Comparison of ENCODE assay signal across 10 cellular contexts in the genomic region with DNA sequence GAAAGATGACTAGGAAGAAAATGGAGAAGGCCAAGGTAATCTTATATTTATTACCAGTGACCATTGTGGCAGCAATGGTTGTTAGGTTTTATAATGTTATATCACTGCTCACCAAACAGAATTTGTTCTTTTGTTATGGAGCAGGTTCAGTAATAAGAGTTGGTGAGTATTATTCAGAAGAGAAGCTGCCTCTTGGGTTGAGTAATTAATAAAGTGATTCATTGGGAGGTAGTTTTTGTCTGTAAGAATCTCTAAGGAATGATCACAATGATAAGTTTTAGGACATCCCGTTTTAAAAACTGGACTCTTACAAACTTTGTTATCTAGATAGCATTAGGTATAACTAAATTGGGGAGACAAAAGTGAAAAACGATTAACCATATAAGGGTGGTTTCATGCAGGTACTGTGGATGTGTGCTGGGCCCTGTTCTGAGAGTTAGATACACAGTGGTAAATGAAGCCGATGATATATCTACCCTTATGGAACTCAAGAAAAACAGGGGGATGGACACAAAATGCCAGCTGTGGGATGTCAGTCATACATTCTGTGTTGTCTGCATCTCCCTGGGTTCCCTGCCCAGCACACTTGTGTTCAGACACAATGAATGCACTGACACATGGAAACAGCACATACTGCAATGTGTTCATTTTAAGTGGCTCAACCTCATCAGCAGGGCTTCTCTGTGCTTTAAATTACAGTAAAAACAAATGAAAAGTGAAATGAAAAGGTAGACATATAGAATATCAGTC. TPM values are rescaled to one million over a fixed set of nuclear protein-coding genes. Genes with fewer than 3 reads are reported as not detected.
DNase-seq lines count a peak whose midpoint lies in the region; ATAC-seq and TF ChIP-seq lines count a peak whose summit lies in the region.
"Had no signal": no experiment of that assay in that cellular context is flagged by ENCODE, and none has a peak within 500 bp of the region (broad histone marks: within the 10 kb centered on the region; RNA-seq: fewer than 3 reads in every experiment).

No MANE protein-coding gene starts in this region.

- no peak overlapping the region for H3K4me3 Mint-ChIP-seq in endothelial cell (ENCODE audit: unreplicated experiment)

- H3K27me3 Mint-ChIP-seq in endothelial cell (ENCODE audit: unreplicated experiment) = peaks cover 7% of the 10 kb centered on the region

- ATAC-seq in SK-N-SH treated with all-trans-retinoic acid at 6 μM for 48 hours = peak; percentile 17; the same call in 2 of the 3 replicates
- ATAC-seq: mucosa of descending colon had no signal

- H3K9me3 Mint-ChIP-seq in endothelial cell (ENCODE audit: unreplicated experiment) = no peaks in the 10 kb centered on the region

- peaks cover 30% of the 10 kb centered on the region for H3K36me3 Mint-ChIP-seq in endothelial cell (ENCODE audit: low read depth, unreplicated experiment)

- peak; percentile 6 for DNase-seq in DMS 273 (lab: John Stamatoyannopoulos, UW; ENCODE audit: unreplicated experiment)
- DNase-seq in DMS 273 treated with DMSO at 0.1 percent for 48 hours (lab: John Stamatoyannopoulos, UW) = no peak
- no peak for DNase-seq in endothelial cell (ENCODE audit: low spot score)
- no peak for DNase-seq in T-helper 9 cell
- DNase-seq in NCI-H2081 (lab: John Stamatoyannopoulos, UW) = no peak
- no peak for DNase-seq in stimulated activated CD4-positive, alpha-beta T cell treated with anti-CD3 and anti-CD28 coated beads, Interleukin-4, amount 100 ng/mL, for 24 hours
- DNase-seq: mucosa of descending colon had no signal

- TF ChIP-seq CTCF in endothelial cell (IDR thresholded peaks at IDR 0.05; ENCODE audit: unreplicated experiment) = no peak

- peak overlapping the region; percentile 83 for H3K27ac Mint-ChIP-seq in endothelial cell (ENCODE audit: unreplicated experiment)

- H3K4me3 ChIP-seq in skin epidermis = no peak overlapping the region
- H3K4me3 ChIP-seq: mucosa of descending colon had no signal

- peak overlapping the region in 11 of 21 experiments; percentile 14 to 84 (median 55) for H3K27ac ChIP-seq in skin epidermis
- H3K27ac ChIP-seq: 22Rv1 had no signal

- H3K4me1 Mint-ChIP-seq in endothelial cell (ENCODE audit: unreplicated experiment) = peaks cover 65% of the 10 kb centered on the region

TF ChIP-seq in SK-N-SH treated with all-trans-retinoic acid at 6 μM for 48 hours, 23 proteins besides CTCF, POLR2A, EP300 and RAD21:
- no peak for TF ChIP-seq ESRRG (CRISPR knock-in tag; IDR thresholded peaks at IDR 0.05)
- no peak for TF ChIP-seq ISL1 (CRISPR knock-in tag; IDR thresholded peaks at IDR 0.05)
- no peak for TF ChIP-seq ARNTL (CRISPR knock-in tag; IDR thresholded peaks at IDR 0.05; ENCODE audit: borderline replicate concordance, low read depth)
- no peak for TF ChIP-seq ZFP30 (CRISPR knock-in tag; IDR thresholded peaks at IDR 0.05)
- TF ChIP-seq TOX (CRISPR knock-in tag; IDR thresholded peaks at IDR 0.05; ENCODE audit: borderline replicate concordance) = no peak
- TF ChIP-seq PPARA (CRISPR knock-in tag; IDR thresholded peaks at IDR 0.05; ENCODE audit: borderline replicate concordance) = no peak
- no peak for TF ChIP-seq ZFP3 (CRISPR knock-in tag; IDR thresholded peaks at IDR 0.05)
- no peak for TF ChIP-seq TCF4 (CRISPR knock-in tag; IDR thresholded peaks at IDR 0.05; ENCODE audit: borderline replicate concordance)
- no peak for TF ChIP-seq RARB (CRISPR knock-in tag; IDR thresholded peaks at IDR 0.05)
- TF ChIP-seq, protein P1, sequence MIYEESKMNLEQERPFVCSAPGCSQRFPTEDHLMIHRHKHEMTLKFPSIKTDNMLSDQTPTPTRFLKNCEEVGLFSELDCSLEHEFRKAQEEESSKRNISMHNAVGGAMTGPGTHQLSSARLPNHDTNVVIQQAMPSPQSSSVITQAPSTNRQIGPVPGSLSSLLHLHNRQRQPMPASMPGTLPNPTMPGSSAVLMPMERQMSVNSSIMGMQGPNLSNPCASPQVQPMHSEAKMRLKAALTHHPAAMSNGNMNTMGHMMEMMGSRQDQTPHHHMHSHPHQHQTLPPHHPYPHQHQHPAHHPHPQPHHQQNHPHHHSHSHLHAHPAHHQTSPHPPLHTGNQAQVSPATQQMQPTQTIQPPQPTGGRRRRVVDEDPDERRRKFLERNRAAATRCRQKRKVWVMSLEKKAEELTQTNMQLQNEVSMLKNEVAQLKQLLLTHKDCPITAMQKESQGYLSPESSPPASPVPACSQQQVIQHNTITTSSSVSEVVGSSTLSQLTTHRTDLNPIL (CRISPR knock-in tag; IDR thresholded peaks at IDR 0.05; ENCODE audit: low read depth) = no peak
- TF ChIP-seq, protein P2, sequence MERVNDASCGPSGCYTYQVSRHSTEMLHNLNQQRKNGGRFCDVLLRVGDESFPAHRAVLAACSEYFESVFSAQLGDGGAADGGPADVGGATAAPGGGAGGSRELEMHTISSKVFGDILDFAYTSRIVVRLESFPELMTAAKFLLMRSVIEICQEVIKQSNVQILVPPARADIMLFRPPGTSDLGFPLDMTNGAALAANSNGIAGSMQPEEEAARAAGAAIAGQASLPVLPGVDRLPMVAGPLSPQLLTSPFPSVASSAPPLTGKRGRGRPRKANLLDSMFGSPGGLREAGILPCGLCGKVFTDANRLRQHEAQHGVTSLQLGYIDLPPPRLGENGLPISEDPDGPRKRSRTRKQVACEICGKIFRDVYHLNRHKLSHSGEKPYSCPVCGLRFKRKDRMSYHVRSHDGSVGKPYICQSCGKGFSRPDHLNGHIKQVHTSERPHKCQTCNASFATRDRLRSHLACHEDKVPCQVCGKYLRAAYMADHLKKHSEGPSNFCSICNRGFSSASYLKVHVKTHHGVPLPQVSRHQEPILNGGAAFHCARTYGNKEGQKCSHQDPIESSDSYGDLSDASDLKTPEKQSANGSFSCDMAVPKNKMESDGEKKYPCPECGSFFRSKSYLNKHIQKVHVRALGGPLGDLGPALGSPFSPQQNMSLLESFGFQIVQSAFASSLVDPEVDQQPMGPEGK (CRISPR knock-in tag; IDR thresholded peaks at IDR 0.05; ENCODE audit: borderline replicate concordance) = no peak
- TF ChIP-seq ZNF8 (CRISPR knock-in tag; IDR thresholded peaks at IDR 0.05) = no peak
- TF ChIP-seq GLIS3 (CRISPR knock-in tag; IDR thresholded peaks at IDR 0.05) = no peak
- TF ChIP-seq, protein P3, sequence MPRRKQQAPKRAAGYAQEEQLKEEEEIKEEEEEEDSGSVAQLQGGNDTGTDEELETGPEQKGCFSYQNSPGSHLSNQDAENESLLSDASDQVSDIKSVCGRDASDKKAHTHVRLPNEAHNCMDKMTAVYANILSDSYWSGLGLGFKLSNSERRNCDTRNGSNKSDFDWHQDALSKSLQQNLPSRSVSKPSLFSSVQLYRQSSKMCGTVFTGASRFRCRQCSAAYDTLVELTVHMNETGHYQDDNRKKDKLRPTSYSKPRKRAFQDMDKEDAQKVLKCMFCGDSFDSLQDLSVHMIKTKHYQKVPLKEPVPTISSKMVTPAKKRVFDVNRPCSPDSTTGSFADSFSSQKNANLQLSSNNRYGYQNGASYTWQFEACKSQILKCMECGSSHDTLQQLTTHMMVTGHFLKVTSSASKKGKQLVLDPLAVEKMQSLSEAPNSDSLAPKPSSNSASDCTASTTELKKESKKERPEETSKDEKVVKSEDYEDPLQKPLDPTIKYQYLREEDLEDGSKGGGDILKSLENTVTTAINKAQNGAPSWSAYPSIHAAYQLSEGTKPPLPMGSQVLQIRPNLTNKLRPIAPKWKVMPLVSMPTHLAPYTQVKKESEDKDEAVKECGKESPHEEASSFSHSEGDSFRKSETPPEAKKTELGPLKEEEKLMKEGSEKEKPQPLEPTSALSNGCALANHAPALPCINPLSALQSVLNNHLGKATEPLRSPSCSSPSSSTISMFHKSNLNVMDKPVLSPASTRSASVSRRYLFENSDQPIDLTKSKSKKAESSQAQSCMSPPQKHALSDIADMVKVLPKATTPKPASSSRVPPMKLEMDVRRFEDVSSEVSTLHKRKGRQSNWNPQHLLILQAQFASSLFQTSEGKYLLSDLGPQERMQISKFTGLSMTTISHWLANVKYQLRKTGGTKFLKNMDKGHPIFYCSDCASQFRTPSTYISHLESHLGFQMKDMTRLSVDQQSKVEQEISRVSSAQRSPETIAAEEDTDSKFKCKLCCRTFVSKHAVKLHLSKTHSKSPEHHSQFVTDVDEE (CRISPR knock-in tag; IDR thresholded peaks at IDR 0.05) = no peak
- no peak for TF ChIP-seq BACH2 (CRISPR knock-in tag; IDR thresholded peaks at IDR 0.05; ENCODE audit: borderline replicate concordance)
- TF ChIP-seq ZNF70 (CRISPR knock-in tag; IDR thresholded peaks at IDR 0.05) = no peak
- TF ChIP-seq, protein P4, sequence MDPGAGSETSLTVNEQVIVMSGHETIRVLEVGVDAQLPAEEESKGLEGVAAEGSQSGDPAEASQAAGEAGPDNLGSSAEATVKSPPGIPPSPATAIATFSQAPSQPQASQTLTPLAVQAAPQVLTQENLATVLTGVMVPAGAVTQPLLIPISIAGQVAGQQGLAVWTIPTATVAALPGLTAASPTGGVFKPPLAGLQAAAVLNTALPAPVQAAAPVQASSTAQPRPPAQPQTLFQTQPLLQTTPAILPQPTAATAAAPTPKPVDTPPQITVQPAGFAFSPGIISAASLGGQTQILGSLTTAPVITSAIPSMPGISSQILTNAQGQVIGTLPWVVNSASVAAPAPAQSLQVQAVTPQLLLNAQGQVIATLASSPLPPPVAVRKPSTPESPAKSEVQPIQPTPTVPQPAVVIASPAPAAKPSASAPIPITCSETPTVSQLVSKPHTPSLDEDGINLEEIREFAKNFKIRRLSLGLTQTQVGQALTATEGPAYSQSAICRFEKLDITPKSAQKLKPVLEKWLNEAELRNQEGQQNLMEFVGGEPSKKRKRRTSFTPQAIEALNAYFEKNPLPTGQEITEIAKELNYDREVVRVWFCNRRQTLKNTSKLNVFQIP (CRISPR knock-in tag; IDR thresholded peaks at IDR 0.05; ENCODE audit: borderline replicate concordance, low read depth) = no peak
- no peak for TF ChIP-seq SNAI2 (CRISPR knock-in tag; IDR thresholded peaks at IDR 0.05)

RNA-seq across cellular contexts. Expression of a gene that starts 7.5 kb away (rescaled TPM):
- total RNA-seq in endothelial cell (ENCODE audit: unreplicated experiment) = 427 TPM
